ENCODE assay signal across 38 cellular contexts in genomic region chr20:2759143-2759542, GRCh38. TPM values are rescaled to one million over a fixed set of nuclear protein-coding genes. Genes with fewer than 3 reads are reported as not detected.
"Had no signal": no experiment of that assay in that cellular context is flagged by ENCODE, and none has a peak within 500 bp of the region (broad histone marks: within the 10 kb centered on the region; RNA-seq: fewer than 3 reads in every experiment).

No MANE protein-coding gene starts in this region.

- DNase-seq: activated CD4-positive, alpha-beta memory T cell treated with anti-CD3 and anti-CD28 coated beads for 36 hours; activated CD4-positive, alpha-beta T cell treated with anti-CD3 and anti-CD28 coated beads for 48 hours; activated effector memory CD4-positive, alpha-beta T cell treated with Interleukin-2 at 50 U/mL for 16 hours; activated naive CD4-positive, alpha-beta T cell treated with Interleukin-2 at 50 U/mL for 16 hours; activated T-cell treated with anti-CD3 and anti-CD28 coated beads for 4 hours; anterior cingulate cortex; dermis blood vessel endothelial cell; effector CD4-positive, alpha-beta T cell; foreskin keratinocyte; heart left ventricle; hypothalamus; immature natural killer cell; kidney; left colon; mammary epithelial cell; naive B cell; nephron progenitor cell; nucleus accumbens; stimulated activated CD4-positive, alpha-beta T cell treated with anti-CD3 and anti-CD28 coated beads, Interleukin-12 subunit alpha, Interleukin-12 subunit beta, amount 100 ng/mL, for 4 hours; stimulated activated CD4-positive, alpha-beta T cell treated with anti-CD3 and anti-CD28 coated beads, Interleukin-4, amount 100 ng/mL, for 24 hours; stimulated activated naive B cell treated with anti-CD40 and anti-IgM and Interleukin-4, amounts not matched to agents 10 μg/mL and 1 μg/mL and 100 μg/mL, for 72 hours; stomach; T-helper 17 cell; T1000; tibial artery; WERI-Rb-1 had no signal

- H3K9me3 Mint-ChIP-seq: activated CD4-positive, alpha-beta memory T cell treated with anti-CD3 and anti-CD28 coated beads for 36 hours; central memory CD8-positive, alpha-beta T cell; immature natural killer cell; naive B cell; nephron progenitor cell; stimulated activated naive B cell treated with anti-CD40 and anti-IgM and Interleukin-4, amounts not matched to agents 10 μg/mL and 1 μg/mL and 100 μg/mL, for 72 hours had no signal

- H3K27ac Mint-ChIP-seq: activated CD4-positive, alpha-beta memory T cell treated with anti-CD3 and anti-CD28 coated beads for 36 hours; activated naive CD8-positive, alpha-beta T cell; immature natural killer cell; naive B cell; nephron progenitor cell; stimulated activated naive B cell treated with anti-CD40 and anti-IgM and Interleukin-4, amounts not matched to agents 10 μg/mL and 1 μg/mL and 100 μg/mL, for 72 hours; T-helper 17 cell had no signal

- H3K27ac ChIP-seq: esophagus muscularis mucosa, foreskin keratinocyte, heart left ventricle, stomach, tibial artery, WERI-Rb-1 had no signal

- H3K9me3 ChIP-seq: esophagus muscularis mucosa, heart left ventricle, stomach, tibial artery had no signal

- H3K36me3 ChIP-seq: heart left ventricle, stomach, tibial artery, WERI-Rb-1 had no signal

- H3K4me3 Mint-ChIP-seq: activated CD4-positive, alpha-beta memory T cell treated with anti-CD3 and anti-CD28 coated beads for 36 hours; activated naive CD8-positive, alpha-beta T cell; central memory CD8-positive, alpha-beta T cell; immature natural killer cell; nephron progenitor cell; stimulated activated naive B cell treated with anti-CD40 and anti-IgM and Interleukin-4, amounts not matched to agents 10 μg/mL and 1 μg/mL and 100 μg/mL, for 72 hours; T-helper 17 cell had no signal

- H3K4me3 ChIP-seq: esophagus muscularis mucosa, heart left ventricle, stomach, tibial artery had no signal

- ATAC-seq: activated CD4-positive, CD25-positive, alpha-beta regulatory T cell treated with anti-CD3 and anti-CD28 coated beads, Interleukin-2, amount 50 U/mL, for 24 hours; foreskin keratinocyte; left colon; right cardiac atrium; stimulated activated naive B cell treated with anti-CD40 and anti-IgM and Interleukin-4, amounts not matched to agents 10 μg/mL and 1 μg/mL and 100 μg/mL, for 72 hours; T-helper 17 cell had no signal

- H3K36me3 Mint-ChIP-seq: activated CD4-positive, alpha-beta memory T cell treated with anti-CD3 and anti-CD28 coated beads for 36 hours; activated naive CD8-positive, alpha-beta T cell; naive B cell; stimulated activated naive B cell treated with anti-CD40 and anti-IgM and Interleukin-4, amounts not matched to agents 10 μg/mL and 1 μg/mL and 100 μg/mL, for 72 hours had no signal

- H3K4me1 ChIP-seq: esophagus muscularis mucosa, foreskin keratinocyte, heart left ventricle, stomach, tibial artery had no signal

RNA-seq across cellular contexts. Expression of gene CPXM1, which starts 41.3 kb away (rescaled TPM):
- total RNA-seq: bronchial epithelial cell, foreskin keratinocyte had no signal
- polyA plus RNA-seq: foreskin keratinocyte, mammary epithelial cell had no signal

RNA-seq across cellular contexts. Expression of gene C20orf141, which starts 55.6 kb away (rescaled TPM):
- total RNA-seq: activated CD4-positive, alpha-beta memory T cell treated with anti-CD3 and anti-CD28 coated beads for 36 hours; bronchial epithelial cell; dermis blood vessel endothelial cell; esophagus muscularis mucosa; foreskin keratinocyte; heart left ventricle; kidney; left colon; liver; mammary epithelial cell; mucosa of gallbladder; pulmonary artery endothelial cell; right cardiac atrium; skeletal muscle tissue; stomach; T-helper 17 cell; ureter had no signal
- polyA plus RNA-seq: foreskin keratinocyte, heart left ventricle, immature natural killer cell, liver, mammary epithelial cell, right cardiac atrium, stomach had no signal

RNA-seq across cellular contexts. Expression of gene TMEM239, which starts 57.0 kb away (rescaled TPM):
- total RNA-seq: activated CD4-positive, alpha-beta memory T cell treated with anti-CD3 and anti-CD28 coated beads for 36 hours; bronchial epithelial cell; dermis blood vessel endothelial cell; esophagus muscularis mucosa; foreskin keratinocyte; heart left ventricle; kidney; left colon; liver; mammary epithelial cell; mucosa of gallbladder; pulmonary artery endothelial cell; right cardiac atrium; skeletal muscle tissue; T-helper 17 cell; ureter had no signal
- polyA plus RNA-seq: adipose tissue, foreskin keratinocyte, heart left ventricle, immature natural killer cell, liver, mammary epithelial cell, right cardiac atrium, stomach had no signal
